ENCODE assay signal across 20 cellular contexts in genomic region chr11:69114811-69115523, GRCh38. TPM values are rescaled to one million over a fixed set of nuclear protein-coding genes. Genes with fewer than 3 reads are reported as not detected.
A peak's percentile ranks its signal among the peaks of the same experiment; 100 is the strongest.
DNase-seq lines count a peak whose midpoint lies in the region; ATAC-seq and TF ChIP-seq lines count a peak whose summit lies in the region.
"Had no signal": no experiment of that assay in that cellular context is flagged by ENCODE, and none has a peak within 500 bp of the region (broad histone marks: within the 10 kb centered on the region; RNA-seq: fewer than 3 reads in every experiment).

No MANE protein-coding gene starts in this region.

- H3K27me3 ChIP-seq in lower lobe of right lung (ENCODE audit: low read depth): no peaks in the 10 kb centered on the region
- H3K27me3 ChIP-seq in upper lobe of right lung: no peaks in the 10 kb centered on the region
- H3K27me3 ChIP-seq: BLaER1 treated with 17β-estradiol and CSF1 and Interleukin-3, amounts not matched to agents 10 nM and 100 nM; breast epithelium; suprapubic skin had no signal

- H3K4me3 ChIP-seq in lower lobe of right lung (no peak overlapping the region), upper lobe of right lung (no peak overlapping the region)
- H3K4me3 ChIP-seq: BLaER1 treated with 17β-estradiol and CSF1 and Interleukin-3, amounts not matched to agents 10 nM and 100 nM; suprapubic skin had no signal

- peaks cover 10% of the 10 kb centered on the region for H3K4me1 Mint-ChIP-seq in brain
- H3K4me1 Mint-ChIP-seq: activated B cell treated with CpG ODN at 0.5 μM for 24 hours had no signal

- peaks cover 21% of the 10 kb centered on the region for H3K36me3 Mint-ChIP-seq in brain

- H3K27ac Mint-ChIP-seq in brain: peak overlapping the region in 3 of 5 experiments; percentile 14 to 32 (median 23)
- H3K27ac Mint-ChIP-seq: activated B cell treated with CpG ODN at 0.5 μM for 24 hours; dendritic cell treated with granulocyte-macrophage colony-stimulating factor and Interleukin-4, amounts not matched to agents 40 ng/mL and 50 ng/mL, for 4 days had no signal

- CTCF ChIA-PET in GM10248 (lab: Yijun Ruan, JAX): interaction anchor here (1.3 kb wide), 1 partner anchor 178 kb away, joined by 3 read pairs; no protein-coding TSS in a partner anchor

- no peaks in the 10 kb centered on the region for H3K4me1 ChIP-seq in lower lobe of right lung
- H3K4me1 ChIP-seq in upper lobe of right lung: peaks cover 5% of the 10 kb centered on the region
- H3K4me1 ChIP-seq: BLaER1 treated with 17β-estradiol and CSF1 and Interleukin-3, amounts not matched to agents 10 nM and 100 nM; breast epithelium; suprapubic skin had no signal

- no peaks in the 10 kb centered on the region for H3K9me3 ChIP-seq in lower lobe of right lung
- H3K9me3 ChIP-seq in upper lobe of right lung: no peaks in the 10 kb centered on the region
- H3K9me3 ChIP-seq: suprapubic skin had no signal

- DNase-seq in NCI-H82 (lab: John Stamatoyannopoulos, UW): peak; percentile 79
- DNase-seq in NCI-H82 treated with DMSO at 0.1 percent for 48 hours (lab: John Stamatoyannopoulos, UW; ENCODE audit: unreplicated experiment): no peak
- DNase-seq in lower lobe of right lung: peak; percentile 57
- DNase-seq in upper lobe of right lung: no peak
- DNase-seq in GM10248 (ENCODE audit: extremely low spot score): no peak
- DNase-seq: activated B cell treated with CpG ODN at 0.5 μM for 24 hours; foreskin melanocyte; NCI-H1694; NCI-H345; SHP77 treated with DMSO at 0.1 percent for 48 hours; stimulated activated CD8-positive, alpha-beta memory T cell treated with anti-CD3 and anti-CD28 coated beads, Interleukin-4, amount 100 ng/mL, for 48 hours had no signal

- POLR2A ChIA-PET in GM10248 (lab: Yijun Ruan, JAX): no interaction called here

- H3K9me3 Mint-ChIP-seq in brain: peaks cover 0 to 14% (median 10%) of the 10 kb centered on the region in 5 experiments

- H3K27me3 Mint-ChIP-seq in brain: peaks cover 2% of the 10 kb centered on the region
- H3K27me3 Mint-ChIP-seq: activated B cell treated with CpG ODN at 0.5 μM for 24 hours had no signal

- H3K36me3 ChIP-seq in lower lobe of right lung: no peaks in the 10 kb centered on the region
- H3K36me3 ChIP-seq in upper lobe of right lung: no peaks in the 10 kb centered on the region
- H3K36me3 ChIP-seq: breast epithelium, suprapubic skin had no signal

- ATAC-seq in lower lobe of right lung: peak; percentile 65 to 85
- peak; percentile 60 for ATAC-seq in upper lobe of right lung
- no peak for ATAC-seq in HG03025 (IDR thresholded peaks at IDR 0.05; ENCODE audit: low FRiP score, unreplicated experiment)
- ATAC-seq in HG03139 (IDR thresholded peaks at IDR 0.05; ENCODE audit: unreplicated experiment): no peak

- TF ChIP-seq CTCF in brain (conservative IDR thresholded peaks at IDR 0.05) (no peak), lower lobe of right lung (IDR thresholded peaks at IDR 0.05) (no peak), upper lobe of right lung (IDR thresholded peaks at IDR 0.05) (no peak), GM10248 (IDR thresholded peaks at IDR 0.05; ENCODE audit: control extremely low read depth, extremely low read depth, low read depth, missing control alignments) (no peak)

- intact Hi-C loops in lower lobe of right lung (cut with DNase I): no loop called here
- intact Hi-C loops in upper lobe of right lung (cut with DNase I): no loop called here

- peak overlapping the region; percentile 71 for H3K27ac ChIP-seq in lower lobe of right lung
- peak overlapping the region; percentile 71 for H3K27ac ChIP-seq in upper lobe of right lung
- H3K27ac ChIP-seq: BLaER1 treated with 17β-estradiol and CSF1 and Interleukin-3, amounts not matched to agents 10 nM and 100 nM; breast epithelium; suprapubic skin had no signal

- H3K4me3 Mint-ChIP-seq in brain: no peak overlapping the region
- H3K4me3 Mint-ChIP-seq: activated B cell treated with CpG ODN at 0.5 μM for 24 hours; dendritic cell treated with granulocyte-macrophage colony-stimulating factor and Interleukin-4, amounts not matched to agents 40 ng/mL and 50 ng/mL, for 4 days had no signal

RNA-seq across cellular contexts. Expression of gene SMIM38, which starts 40.8 kb away (rescaled TPM):
- not detected for polyA plus RNA-seq in brain (ENCODE audit: insufficient read depth, low read depth, low replicate concordance)
- not detected for total RNA-seq in lower lobe of right lung
- not detected for total RNA-seq in upper lobe of right lung
- total RNA-seq: epithelial cell of proximal tubule, MCF 10A had no signal

Comparison
In these comparisons a context has a peak if more than half of its experiments do, and no peak if none do; other contexts are left out.
1. DNase-seq: peak in NCI-H82 (single experiment) and lower lobe of right lung (single experiment); none in NCI-H82 treated with DMSO at 0.1 percent for 48 hours (single experiment), upper lobe of right lung (single experiment) and GM10248 (single experiment).
2. ATAC-seq: peak in lower lobe of right lung (2 of 2) and upper lobe of right lung (single experiment); none in HG03025 (single experiment) and HG03139 (single experiment).